ENCODE assay signal across 29 cellular contexts in the genomic region with DNA sequence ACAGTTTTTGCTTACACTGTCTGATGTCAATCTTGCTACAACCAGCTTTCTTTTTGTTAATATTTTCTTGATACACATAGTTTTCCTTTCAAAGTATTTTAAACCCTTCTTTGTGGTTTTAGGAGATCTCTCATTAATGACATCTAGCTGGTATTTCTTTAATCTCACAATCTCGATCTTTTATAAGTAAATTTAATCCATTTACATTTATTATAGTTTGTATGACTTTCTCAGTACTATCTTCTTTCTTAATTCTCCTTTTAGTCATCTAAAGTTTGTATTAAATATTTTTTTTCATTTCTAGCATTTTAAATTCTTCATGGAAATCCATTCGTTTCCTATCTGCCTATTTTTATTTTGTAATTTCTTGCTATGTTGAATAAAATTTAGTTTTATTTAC.
"Had no signal": no experiment of that assay in that cellular context is flagged by ENCODE, and none has a peak within 500 bp of the region (broad histone marks: within the 10 kb centered on the region; RNA-seq: fewer than 3 reads in every experiment).

No MANE protein-coding gene starts in this region.

- FAIRE-seq: colon, endometrium, endothelial cell of umbilical vein, frontal cortex had no signal

- H3K27me3 ChIP-seq: colonic mucosa, dorsolateral prefrontal cortex, esophagus muscularis mucosa, esophagus squamous epithelium, foreskin keratinocyte, gastrocnemius medialis, gastroesophageal sphincter, heart left ventricle, heart right ventricle, hepatocyte had no signal

- H2AFZ ChIP-seq: hepatocyte had no signal

- H3K36me3 ChIP-seq: colonic mucosa, esophagus muscularis mucosa, esophagus squamous epithelium, gastrocnemius medialis, gastroesophageal sphincter, heart left ventricle, heart right ventricle had no signal

- ATAC-seq: effector memory CD8-positive, alpha-beta T cell; esophagus mucosa; foreskin keratinocyte; gastrocnemius medialis; gastroesophageal sphincter; heart left ventricle; heart right ventricle had no signal

- DNase-seq: colonic mucosa; cortex of kidney; dermis blood vessel endothelial cell; dorsolateral prefrontal cortex; effector CD4-positive, alpha-beta T cell; effector CD8-positive, alpha-beta T cell; effector memory CD4-positive, alpha-beta T cell; effector memory CD8-positive, alpha-beta T cell; endodermal cell; erythroblast; esophagus squamous epithelium; foreskin fibroblast; foreskin keratinocyte; foreskin melanocyte; gastrocnemius medialis; glutamatergic neuron; head of caudate nucleus; heart left ventricle; heart right ventricle had no signal

- H3K79me2 ChIP-seq: hepatocyte had no signal

- H3K4me2 ChIP-seq: hepatocyte had no signal

- H3K27ac ChIP-seq: colonic mucosa, coronary artery, dorsolateral prefrontal cortex, epithelial cell of prostate, esophagus muscularis mucosa, esophagus squamous epithelium, foreskin keratinocyte, gastrocnemius medialis, gastroesophageal sphincter, heart left ventricle, heart right ventricle, hepatocyte had no signal

- H3K9me3 ChIP-seq: colonic mucosa had no signal

- H3K4me3 ChIP-seq: colonic mucosa, coronary artery, dorsolateral prefrontal cortex, esophagus muscularis mucosa, esophagus squamous epithelium, gastrocnemius medialis, gastroesophageal sphincter, heart left ventricle, heart right ventricle, hepatocyte had no signal

- H3K4me1 ChIP-seq: colonic mucosa, esophagus squamous epithelium, foreskin keratinocyte, gastroesophageal sphincter had no signal
